20 cellular contexts compared by ENCODE assay signal in genomic region chr1:238628130-238628529, GRCh38.
"Had no signal": no experiment of that assay in that cellular context is flagged by ENCODE, and none has a peak within 500 bp of the region (broad histone marks: within the 10 kb centered on the region; RNA-seq: fewer than 3 reads in every experiment).

No MANE protein-coding gene starts in this region.

- H3K9ac ChIP-seq: neural progenitor cell had no signal

- H3K4me3 Mint-ChIP-seq: activated CD4-positive, alpha-beta T cell treated with anti-CD3 and anti-CD28 coated beads, Interleukin-2, amount 10 ng/mL, durations not matched to agents 24 days and 14 days; activated T-cell treated with anti-CD3 and anti-CD28 coated beads, Interleukin-2, amount 50 U/mL, for 72 hours; naive B cell; neural progenitor cell; stimulated activated naive CD8-positive, alpha-beta T cell treated with anti-CD3 and anti-CD28 coated beads, Interleukin-15, amount 100 ng/mL, for 72 hours had no signal

- H3K27me3 Mint-ChIP-seq: activated CD4-positive, alpha-beta T cell treated with anti-CD3 and anti-CD28 coated beads, Interleukin-2, amount 10 ng/mL, durations not matched to agents 24 days and 14 days; naive B cell; stimulated activated naive CD8-positive, alpha-beta T cell treated with anti-CD3 and anti-CD28 coated beads, Interleukin-15, amount 100 ng/mL, for 72 hours had no signal

- H3K27me3 ChIP-seq: heart right ventricle, neural progenitor cell, ovary, right lobe of liver, suprapubic skin, transverse colon, vagina had no signal

- H2AFZ ChIP-seq: neural progenitor cell had no signal

- H3K9me3 ChIP-seq: ovary, right lobe of liver, vagina had no signal

- H3K27ac Mint-ChIP-seq: activated CD4-positive, alpha-beta T cell treated with anti-CD3 and anti-CD28 coated beads, Interleukin-2, amount 10 ng/mL, durations not matched to agents 24 days and 14 days; activated T-cell treated with anti-CD3 and anti-CD28 coated beads, Interleukin-2, amount 50 U/mL, for 72 hours; naive B cell; neural progenitor cell; stimulated activated naive CD8-positive, alpha-beta T cell treated with anti-CD3 and anti-CD28 coated beads, Interleukin-15, amount 100 ng/mL, for 72 hours had no signal

- H3K4me1 ChIP-seq: heart right ventricle, left ventricle myocardium inferior, neural progenitor cell, right lobe of liver, suprapubic skin, transverse colon, vagina had no signal

- DNase-seq: activated CD4-positive, alpha-beta T cell treated with anti-CD3 and anti-CD28 coated beads, Interleukin-2, amount 10 ng/mL, durations not matched to agents 24 days and 14 days; activated CD8-positive, alpha-beta memory T cell treated with anti-CD3 and anti-CD28 coated beads, Interleukin-2, amount 50 U/mL, for 48 hours; activated effector memory CD4-positive, alpha-beta T cell treated with anti-CD3 and anti-CD28 coated beads, Interleukin-2, amount 50 U/mL, for 16 hours; activated naive CD4-positive, alpha-beta T cell treated with anti-CD3 and anti-CD28 coated beads, Interleukin-2, amount 50 U/mL, for 16 hours; activated T-cell treated with anti-CD3 and anti-CD28 coated beads, Interleukin-2, amount 50 U/mL, for 72 hours; heart right ventricle; kidney glomerular epithelial cell; left ventricle myocardium inferior; naive B cell; ovary; right lobe of liver; stimulated activated CD4-positive, alpha-beta T cell treated with anti-CD3 and anti-CD28 coated beads, Interleukin-4, amount 100 ng/mL, for 1 hour; stimulated activated naive CD8-positive, alpha-beta T cell treated with anti-CD3 and anti-CD28 coated beads, Interleukin-15, amount 100 ng/mL, for 72 hours; T1000; transverse colon had no signal

- H3K36me3 Mint-ChIP-seq: naive B cell, neural progenitor cell had no signal

- H3K36me3 ChIP-seq: heart right ventricle, left ventricle myocardium inferior, neural progenitor cell, ovary, right lobe of liver, suprapubic skin, transverse colon, vagina had no signal

- H3K4me3 ChIP-seq: heart right ventricle, left ventricle myocardium inferior, neural progenitor cell, ovary, right lobe of liver, smooth muscle cell, suprapubic skin, transverse colon, vagina had no signal

- H3K4me2 ChIP-seq: neural progenitor cell, smooth muscle cell had no signal

- H3K27ac ChIP-seq: epithelial cell of prostate, heart right ventricle, left ventricle myocardium inferior, neural progenitor cell, ovary, right lobe of liver, suprapubic skin, transverse colon, vagina had no signal

- H3K9me3 Mint-ChIP-seq: naive B cell had no signal

- H3K4me1 Mint-ChIP-seq: neural progenitor cell; stimulated activated naive CD8-positive, alpha-beta T cell treated with anti-CD3 and anti-CD28 coated beads, Interleukin-15, amount 100 ng/mL, for 72 hours had no signal

- ATAC-seq: activated T-cell treated with anti-CD3 and anti-CD28 coated beads, Interleukin-2, amount 50 U/mL, for 72 hours; heart right ventricle; right lobe of liver; stimulated activated naive CD8-positive, alpha-beta T cell treated with anti-CD3 and anti-CD28 coated beads, Interleukin-15, amount 100 ng/mL, for 72 hours had no signal
